In the genomic region with DNA sequence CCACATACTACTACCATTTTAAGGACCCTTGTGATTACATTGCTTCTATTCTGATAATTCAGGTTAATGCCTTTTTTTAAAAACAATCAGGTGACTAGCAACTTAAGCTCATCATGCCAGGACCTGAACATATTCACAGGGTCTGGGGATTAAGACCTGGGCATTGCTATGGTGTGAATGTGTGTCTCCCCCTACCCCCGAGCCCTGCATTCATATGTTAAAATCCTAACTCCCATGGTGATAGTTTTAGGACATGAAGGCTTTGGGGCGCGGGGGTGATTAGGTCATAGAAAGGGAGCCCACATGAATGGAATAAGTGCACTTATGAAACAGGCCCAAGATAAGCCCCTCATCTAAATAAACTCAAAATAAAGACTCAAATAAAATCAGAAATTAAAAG, we compare ENCODE assay signal across 27 cellular contexts.
"Had no signal": no experiment of that assay in that cellular context is flagged by ENCODE, and none has a peak within 500 bp of the region (broad histone marks: within the 10 kb centered on the region; RNA-seq: fewer than 3 reads in every experiment).

No MANE protein-coding gene starts in this region.

- DNase-seq: activated B cell treated with CpG ODN at 0.5 μM for 24 hours; activated CD4-positive, alpha-beta memory T cell treated with anti-CD3 and anti-CD28 coated beads for 36 hours; activated CD4-positive, alpha-beta T cell treated with anti-CD3 and anti-CD28 coated beads for 4 hours; activated CD4-positive, alpha-beta T cell treated with anti-CD3 and anti-CD28 coated beads, Interleukin-2, amount 50 U/mL, for 1 hour; activated CD4-positive, CD25-positive, alpha-beta regulatory T cell treated with anti-CD3 and anti-CD28 coated beads, Interleukin-2, amount 50 U/mL, for 72 hours; activated CD8-positive, alpha-beta memory T cell treated with anti-CD3 and anti-CD28 coated beads, Interleukin-2, amount 50 U/mL, for 48 hours; activated effector memory CD4-positive, alpha-beta T cell treated with Interleukin-2 at 50 U/mL for 16 hours; activated naive CD4-positive, alpha-beta T cell treated with anti-CD3 and anti-CD28 coated beads, Interleukin-2, amount 10 ng/mL, durations not matched to agents 7 days and 5 days; activated naive CD8-positive, alpha-beta T cell treated with anti-CD3 and anti-CD28 coated beads, Interleukin-2, amount 50 U/mL, for 24 hours; activated T-cell treated with anti-CD3 and anti-CD28 coated beads, Interleukin-2, amount 50 U/mL, for 48 hours; anterior cingulate cortex; MV-4-11; NCI-H1092; NCI-H1436 treated with DMSO at 0.1 percent for 48 hours; NCI-H2029; NCI-H345; NCI-H524 treated with DMSO at 0.1 percent for 48 hours; Peyer's patch; RPMI8226; SHP77 treated with DMSO at 0.1 percent for 48 hours had no signal

- H3K4me1 ChIP-seq: Peyer's patch, SJSA1 had no signal

- H3K4me1 Mint-ChIP-seq: activated B cell treated with CpG ODN at 0.5 μM for 24 hours; activated naive CD4-positive, alpha-beta T cell treated with anti-CD3 and anti-CD28 coated beads, Interleukin-2, amount 10 ng/mL, durations not matched to agents 7 days and 5 days; activated naive CD8-positive, alpha-beta T cell treated with anti-CD3 and anti-CD28 coated beads, Interleukin-2, amount 50 U/mL, for 24 hours had no signal

- H3K36me3 Mint-ChIP-seq: activated CD4-positive, alpha-beta memory T cell treated with anti-CD3 and anti-CD28 coated beads for 36 hours; activated naive CD4-positive, alpha-beta T cell treated with anti-CD3 and anti-CD28 coated beads, Interleukin-2, amount 10 ng/mL, durations not matched to agents 7 days and 5 days; activated naive CD8-positive, alpha-beta T cell; brain had no signal

- H3K9me3 ChIP-seq: Peyer's patch, SJSA1, SK-N-SH had no signal

- H3K27ac ChIP-seq: Peyer's patch, SJSA1 had no signal

- H3K4me3 Mint-ChIP-seq: activated B cell treated with CpG ODN at 0.5 μM for 24 hours; activated CD4-positive, alpha-beta memory T cell treated with anti-CD3 and anti-CD28 coated beads for 36 hours; activated naive CD4-positive, alpha-beta T cell treated with anti-CD3 and anti-CD28 coated beads, Interleukin-2, amount 10 ng/mL, durations not matched to agents 7 days and 5 days; activated naive CD8-positive, alpha-beta T cell; activated naive CD8-positive, alpha-beta T cell treated with anti-CD3 and anti-CD28 coated beads, Interleukin-2, amount 50 U/mL, for 24 hours; brain; T-helper 1 cell treated with Interleukin-12 subunit alpha and Interleukin-12 subunit beta and Interleukin-4 antibody, amounts not matched to agents 30 μg/mL and 1 μg/mL, for 36 hours; T-helper 2 cell treated with Interferon-gamma antibody and Interleukin-4, amounts not matched to agents 5 μg/mL and 100 μg/mL, for 36 hours had no signal

- ATAC-seq: activated naive CD8-positive, alpha-beta T cell treated with anti-CD3 and anti-CD28 coated beads, Interleukin-2, amount 50 U/mL, for 24 hours; PC-3 had no signal

- H3K27me3 ChIP-seq: Peyer's patch, SJSA1 had no signal

- H3K4me3 ChIP-seq: Peyer's patch, SJSA1 had no signal

- H3K27me3 Mint-ChIP-seq: activated B cell treated with CpG ODN at 0.5 μM for 24 hours; activated CD4-positive, alpha-beta memory T cell treated with anti-CD3 and anti-CD28 coated beads for 36 hours; activated naive CD4-positive, alpha-beta T cell treated with anti-CD3 and anti-CD28 coated beads, Interleukin-2, amount 10 ng/mL, durations not matched to agents 7 days and 5 days; activated naive CD8-positive, alpha-beta T cell; activated naive CD8-positive, alpha-beta T cell treated with anti-CD3 and anti-CD28 coated beads, Interleukin-2, amount 50 U/mL, for 24 hours; brain had no signal

- H3K36me3 ChIP-seq: Peyer's patch, SJSA1 had no signal

- H3K9me3 Mint-ChIP-seq: activated naive CD4-positive, alpha-beta T cell treated with anti-CD3 and anti-CD28 coated beads, Interleukin-2, amount 10 ng/mL, durations not matched to agents 7 days and 5 days; activated naive CD8-positive, alpha-beta T cell treated with anti-CD3 and anti-CD28 coated beads, Interleukin-2, amount 50 U/mL, for 24 hours; brain; T-helper 1 cell treated with Interleukin-12 subunit alpha and Interleukin-12 subunit beta and Interleukin-4 antibody, amounts not matched to agents 30 μg/mL and 1 μg/mL, for 36 hours; T-helper 2 cell treated with Interferon-gamma antibody and Interleukin-4, amounts not matched to agents 5 μg/mL and 100 μg/mL, for 36 hours had no signal

- H3K27ac Mint-ChIP-seq: activated B cell treated with CpG ODN at 0.5 μM for 24 hours; activated CD4-positive, alpha-beta memory T cell treated with anti-CD3 and anti-CD28 coated beads for 36 hours; activated naive CD4-positive, alpha-beta T cell treated with anti-CD3 and anti-CD28 coated beads, Interleukin-2, amount 10 ng/mL, durations not matched to agents 7 days and 5 days; activated naive CD8-positive, alpha-beta T cell; activated naive CD8-positive, alpha-beta T cell treated with anti-CD3 and anti-CD28 coated beads, Interleukin-2, amount 50 U/mL, for 24 hours; brain; T-helper 1 cell treated with Interleukin-12 subunit alpha and Interleukin-12 subunit beta and Interleukin-4 antibody, amounts not matched to agents 30 μg/mL and 1 μg/mL, for 36 hours; T-helper 2 cell treated with Interferon-gamma antibody and Interleukin-4, amounts not matched to agents 5 μg/mL and 100 μg/mL, for 36 hours had no signal

- H3K4me2 ChIP-seq: SK-N-SH had no signal

- H3K9ac ChIP-seq: SK-N-SH had no signal
